Comparison of ENCODE assay signal across 26 cellular contexts in genomic region chr9:90175865-90176264, GRCh38.
"Had no signal": no experiment of that assay in that cellular context is flagged by ENCODE, and none has a peak within 500 bp of the region (broad histone marks: within the 10 kb centered on the region; RNA-seq: fewer than 3 reads in every experiment).

No MANE protein-coding gene starts in this region.

- H3K9me3 Mint-ChIP-seq: activated CD4-positive, alpha-beta memory T cell treated with anti-CD3 and anti-CD28 coated beads, Interleukin-2, amount 10 ng/mL, durations not matched to agents 7 days and 5 days; activated naive CD4-positive, alpha-beta T cell treated with anti-CD3 and anti-CD28 coated beads, Interleukin-2, amount 10 ng/mL, durations not matched to agents 7 days and 5 days; T-helper 2 cell treated with Interferon-gamma antibody and Interleukin-4, amounts not matched to agents 5 μg/mL and 100 μg/mL, for 36 hours had no signal

- H3K36me3 Mint-ChIP-seq: activated naive CD4-positive, alpha-beta T cell treated with anti-CD3 and anti-CD28 coated beads, Interleukin-2, amount 10 ng/mL, durations not matched to agents 7 days and 5 days; activated naive CD8-positive, alpha-beta T cell treated with anti-CD3 and anti-CD28 coated beads, Interleukin-2, amount 10 ng/mL, durations not matched to agents 7 days and 5 days; brain had no signal

- H3K27ac Mint-ChIP-seq: activated CD4-positive, alpha-beta memory T cell treated with anti-CD3 and anti-CD28 coated beads, Interleukin-2, amount 10 ng/mL, durations not matched to agents 7 days and 5 days; activated CD4-positive, alpha-beta T cell treated with anti-CD3 and anti-CD28 coated beads, Interleukin-2, amount 10 ng/mL, durations not matched to agents 7 days and 5 days; activated naive CD4-positive, alpha-beta T cell treated with anti-CD3 and anti-CD28 coated beads, Interleukin-2, amount 10 ng/mL, durations not matched to agents 7 days and 5 days; activated naive CD4-positive, alpha-beta T cell treated with anti-CD3 and anti-CD28 coated beads, Interleukin-2, amount 50 U/mL, for 72 hours; activated naive CD8-positive, alpha-beta T cell treated with anti-CD3 and anti-CD28 coated beads, Interleukin-2, amount 10 ng/mL, durations not matched to agents 7 days and 5 days; activated T-cell treated with anti-CD3 and anti-CD28 coated beads, Interleukin-2, amount 50 U/mL, for 24 hours; activated T-cell treated with anti-CD3 and anti-CD28 coated beads, Interleukin-2, amount 50 U/mL, for 72 hours; brain; T-cell; T-helper 1 cell treated with Interleukin-12 subunit alpha and Interleukin-12 subunit beta and Interleukin-4 antibody, amounts not matched to agents 30 μg/mL and 1 μg/mL, for 36 hours; T-helper 2 cell treated with Interferon-gamma antibody and Interleukin-4, amounts not matched to agents 5 μg/mL and 100 μg/mL, for 36 hours had no signal

- H3K4me3 Mint-ChIP-seq: activated CD4-positive, alpha-beta memory T cell treated with anti-CD3 and anti-CD28 coated beads, Interleukin-2, amount 10 ng/mL, durations not matched to agents 7 days and 5 days; activated CD4-positive, alpha-beta T cell treated with anti-CD3 and anti-CD28 coated beads, Interleukin-2, amount 10 ng/mL, durations not matched to agents 7 days and 5 days; activated naive CD4-positive, alpha-beta T cell treated with anti-CD3 and anti-CD28 coated beads, Interleukin-2, amount 10 ng/mL, durations not matched to agents 7 days and 5 days; activated naive CD8-positive, alpha-beta T cell treated with anti-CD3 and anti-CD28 coated beads, Interleukin-2, amount 10 ng/mL, durations not matched to agents 7 days and 5 days; activated T-cell treated with anti-CD3 and anti-CD28 coated beads, Interleukin-2, amount 50 U/mL, for 24 hours; activated T-cell treated with anti-CD3 and anti-CD28 coated beads, Interleukin-2, amount 50 U/mL, for 72 hours; brain; T-cell; T-helper 1 cell treated with Interleukin-12 subunit alpha and Interleukin-12 subunit beta and Interleukin-4 antibody, amounts not matched to agents 30 μg/mL and 1 μg/mL, for 36 hours; T-helper 2 cell treated with Interferon-gamma antibody and Interleukin-4, amounts not matched to agents 5 μg/mL and 100 μg/mL, for 36 hours had no signal

- DNase-seq: activated CD4-positive, alpha-beta memory T cell treated with anti-CD3 and anti-CD28 coated beads, Interleukin-2, amount 10 ng/mL, durations not matched to agents 7 days and 5 days; activated CD4-positive, alpha-beta T cell treated with anti-CD3 and anti-CD28 coated beads for 1 hour; activated CD4-positive, alpha-beta T cell treated with anti-CD3 and anti-CD28 coated beads for 4 hours; activated CD4-positive, alpha-beta T cell treated with anti-CD3 and anti-CD28 coated beads, Interleukin-2, amount 10 ng/mL, durations not matched to agents 7 days and 5 days; activated CD4-positive, alpha-beta T cell treated with anti-CD3 and anti-CD28 coated beads, Interleukin-2, amount 50 U/mL, for 4 hours; activated CD8-positive, alpha-beta memory T cell treated with anti-CD3 and anti-CD28 coated beads, Interleukin-2, amount 50 U/mL, for 48 hours; activated gamma-delta T cell; activated naive CD4-positive, alpha-beta T cell; activated naive CD4-positive, alpha-beta T cell treated with anti-CD3 and anti-CD28 coated beads, Interleukin-2, amount 10 ng/mL, durations not matched to agents 7 days and 5 days; activated naive CD8-positive, alpha-beta T cell treated with anti-CD3 and anti-CD28 coated beads, Interleukin-2, amount 10 ng/mL, durations not matched to agents 7 days and 5 days; activated T-cell treated with anti-CD3 and anti-CD28 coated beads for 4 hours; activated T-cell treated with anti-CD3 and anti-CD28 coated beads, Interleukin-2, amount 50 U/mL, for 24 hours; activated T-cell treated with anti-CD3 and anti-CD28 coated beads, Interleukin-2, amount 50 U/mL, for 72 hours; central memory CD4-positive, alpha-beta T cell; cerebellar nuclear complex; colonic mucosa; effector CD8-positive, alpha-beta T cell; esophagus squamous epithelium; foreskin melanocyte; T-cell; T1000 had no signal

- H3K4me1 Mint-ChIP-seq: activated CD4-positive, alpha-beta memory T cell treated with anti-CD3 and anti-CD28 coated beads, Interleukin-2, amount 10 ng/mL, durations not matched to agents 7 days and 5 days; activated CD4-positive, alpha-beta T cell treated with anti-CD3 and anti-CD28 coated beads, Interleukin-2, amount 10 ng/mL, durations not matched to agents 7 days and 5 days; activated naive CD4-positive, alpha-beta T cell treated with anti-CD3 and anti-CD28 coated beads, Interleukin-2, amount 10 ng/mL, durations not matched to agents 7 days and 5 days; activated naive CD8-positive, alpha-beta T cell treated with anti-CD3 and anti-CD28 coated beads, Interleukin-2, amount 10 ng/mL, durations not matched to agents 7 days and 5 days; T-cell had no signal

- ATAC-seq: activated naive CD4-positive, alpha-beta T cell treated with anti-CD3 and anti-CD28 coated beads, Interleukin-2, amount 50 U/mL, for 72 hours; activated T-cell treated with anti-CD3 and anti-CD28 coated beads, Interleukin-2, amount 50 U/mL, for 72 hours; gastroesophageal sphincter; T-cell had no signal
